16 cellular contexts compared by ENCODE assay signal in the genomic region with DNA sequence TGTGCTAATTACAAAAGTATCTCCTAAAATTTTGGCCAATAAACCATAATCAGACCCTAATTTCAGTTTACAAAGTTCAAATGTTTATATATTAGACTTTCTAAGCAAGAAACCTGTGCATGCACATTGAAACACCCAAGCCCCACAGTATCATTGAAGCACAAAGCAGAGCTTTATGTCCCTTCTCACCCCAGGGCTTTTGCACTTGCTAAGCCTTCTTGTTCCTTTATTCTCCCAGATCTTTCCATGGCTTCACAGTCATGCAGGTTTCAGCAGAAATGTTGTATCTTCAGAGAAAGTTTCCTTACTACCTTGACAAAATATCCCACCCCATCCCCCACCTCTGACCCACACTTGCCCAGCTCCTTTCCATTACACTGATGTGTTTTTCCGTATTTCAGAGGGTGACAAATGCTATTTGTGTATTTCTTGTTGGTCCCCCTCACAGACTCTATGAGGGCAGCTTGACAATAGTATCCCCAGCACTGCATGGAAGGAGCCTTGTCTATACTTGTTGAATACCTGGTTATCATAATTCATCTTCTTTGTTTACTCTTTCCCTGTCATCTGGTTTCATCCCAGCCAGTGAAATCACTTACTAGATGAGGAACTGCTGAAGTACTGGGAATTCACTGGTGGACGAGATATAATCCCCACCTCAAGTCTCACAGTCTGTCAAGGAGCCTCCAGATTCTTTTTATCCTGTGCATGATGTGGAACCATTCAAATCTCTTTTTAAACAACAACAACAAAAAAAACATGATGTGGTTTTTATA. TPM values are rescaled to one million over a fixed set of nuclear protein-coding genes. Genes with fewer than 3 reads are reported as not detected.
A peak's percentile ranks its signal among the peaks of the same experiment; 100 is the strongest.
DNase-seq lines count a peak whose midpoint lies in the region; TF ChIP-seq lines count a peak whose summit lies in the region.
"Had no signal": no experiment of that assay in that cellular context is flagged by ENCODE, and none has a peak within 500 bp of the region (broad histone marks: within the 10 kb centered on the region; RNA-seq: fewer than 3 reads in every experiment).

No MANE protein-coding gene starts in this region.

- H3K27ac Mint-ChIP-seq in activated CD4-positive, alpha-beta T cell treated with anti-CD3 and anti-CD28 coated beads, Interleukin-2, amount 10 ng/mL, durations not matched to agents 7 days and 5 days, result peak overlapping the region; percentile 39
- H3K27ac Mint-ChIP-seq: activated naive CD8-positive, alpha-beta T cell treated with anti-CD3 and anti-CD28 coated beads, Interleukin-2, amount 10 ng/mL, durations not matched to agents 7 days and 5 days had no signal

- H3K27me3 ChIP-seq in smooth muscle cell (ENCODE audit: low read depth), result no peaks in the 10 kb centered on the region
- H3K27me3 ChIP-seq: cardiac muscle cell had no signal

- DNase-seq in activated CD4-positive, alpha-beta T cell treated with anti-CD3 and anti-CD28 coated beads, Interleukin-2, amount 10 ng/mL, durations not matched to agents 7 days and 5 days, result no peak
- DNase-seq in activated CD4-positive, alpha-beta T cell treated with anti-CD3 and anti-CD28 coated beads, Interleukin-2, amount 50 U/mL, for 4 hours, result no peak
- DNase-seq in NCI-H69 (lab: John Stamatoyannopoulos, UW) (peak; percentile 19), coronary artery (ENCODE audit: low spot score) (no peak), smooth muscle cell (lab: John Stamatoyannopoulos, UW; ENCODE audit: unreplicated experiment) (no peak), NCI-H446 treated with DMSO at 0.1 percent for 48 hours (lab: John Stamatoyannopoulos, UW) (no peak), NCI-H2227 (lab: John Stamatoyannopoulos, UW; ENCODE audit: unreplicated experiment) (no peak), Kasumi-1 (lab: John Stamatoyannopoulos, UW) (no peak)
- DNase-seq: activated naive CD8-positive, alpha-beta T cell treated with anti-CD3 and anti-CD28 coated beads, Interleukin-2, amount 10 ng/mL, durations not matched to agents 7 days and 5 days; activated T-cell treated with anti-CD3 and anti-CD28 coated beads, Interleukin-2, amount 50 U/mL, for 24 hours; COR-L47; NCI-H1694; OCI-M1; stimulated activated naive CD8-positive, alpha-beta T cell treated with anti-CD3 and anti-CD28 coated beads, Interleukin-15, Interleukin-2, amounts not matched to agents 100 U/mL and 50 U/mL, for 24 hours had no signal

- peaks cover 4% of the 10 kb centered on the region for H3F3A ChIP-seq in smooth muscle cell (ENCODE audit: low read depth)

- no peaks in the 10 kb centered on the region for H3K9me3 ChIP-seq in smooth muscle cell (replicated peaks; ENCODE audit: low read depth)

- H3K36me3 Mint-ChIP-seq in activated CD4-positive, alpha-beta T cell treated with anti-CD3 and anti-CD28 coated beads, Interleukin-2, amount 10 ng/mL, durations not matched to agents 7 days and 5 days (ENCODE audit: low read depth), result peaks cover 34% of the 10 kb centered on the region

- no peak overlapping the region for H2AFZ ChIP-seq in smooth muscle cell (ENCODE audit: low read depth)

- H3K4me2 ChIP-seq in smooth muscle cell, result peak overlapping the region; percentile 35

- H3K36me3 ChIP-seq in smooth muscle cell (ENCODE audit: low read depth), result no peaks in the 10 kb centered on the region
- H3K36me3 ChIP-seq: cardiac muscle cell had no signal

- H4K20me1 ChIP-seq in smooth muscle cell (ENCODE audit: low read depth), result no peaks in the 10 kb centered on the region

- no peaks in the 10 kb centered on the region for H3K4me1 ChIP-seq in smooth muscle cell (ENCODE audit: low read depth)

- POLR2A ChIA-PET in activated CD4-positive, alpha-beta T cell treated with anti-CD3 and anti-CD28 coated beads, Interleukin-2, amount 10 ng/mL, durations not matched to agents 7 days and 5 days (lab: Charles Lee), result no interaction called here

- no peaks in the 10 kb centered on the region for H3K27me3 Mint-ChIP-seq in activated CD4-positive, alpha-beta T cell treated with anti-CD3 and anti-CD28 coated beads, Interleukin-2, amount 10 ng/mL, durations not matched to agents 7 days and 5 days
- H3K27me3 Mint-ChIP-seq: activated naive CD8-positive, alpha-beta T cell treated with anti-CD3 and anti-CD28 coated beads, Interleukin-2, amount 10 ng/mL, durations not matched to agents 7 days and 5 days; activated T-cell treated with anti-CD3 and anti-CD28 coated beads, Interleukin-2, amount 50 U/mL, for 24 hours had no signal

- H3K4me1 Mint-ChIP-seq in activated CD4-positive, alpha-beta T cell treated with anti-CD3 and anti-CD28 coated beads, Interleukin-2, amount 10 ng/mL, durations not matched to agents 7 days and 5 days, result peaks cover 68% of the 10 kb centered on the region
- H3K4me1 Mint-ChIP-seq: neural crest cell had no signal

- WGBS in smooth muscle cell (ENCODE audit: low lambda C conversion rate), result 62% methylated on average over 2 of the region's 2 CpGs

- no peak overlapping the region for H3K4me3 Mint-ChIP-seq in activated CD4-positive, alpha-beta T cell treated with anti-CD3 and anti-CD28 coated beads, Interleukin-2, amount 10 ng/mL, durations not matched to agents 7 days and 5 days
- H3K4me3 Mint-ChIP-seq: activated naive CD8-positive, alpha-beta T cell treated with anti-CD3 and anti-CD28 coated beads, Interleukin-2, amount 10 ng/mL, durations not matched to agents 7 days and 5 days; activated T-cell treated with anti-CD3 and anti-CD28 coated beads, Interleukin-2, amount 50 U/mL, for 24 hours; neural crest cell had no signal

- no peaks in the 10 kb centered on the region for H3K79me2 ChIP-seq in smooth muscle cell (ENCODE audit: low read depth)

- H3K9ac ChIP-seq in smooth muscle cell (ENCODE audit: low read depth), result no peak overlapping the region

- peak overlapping the region; percentile 24 for H3K27ac ChIP-seq in coronary artery
- H3K27ac ChIP-seq in smooth muscle cell (ENCODE audit: low read depth), result peak overlapping the region; percentile 49
- H3K27ac ChIP-seq: cardiac muscle cell had no signal

- TF ChIP-seq CTCF in coronary artery (IDR thresholded peaks at IDR 0.05) (no peak), smooth muscle cell (IDR thresholded peaks at IDR 0.05; ENCODE audit: borderline replicate concordance, insufficient read depth, poor library complexity, severe bottlenecking) (no peak)

- CTCF ChIA-PET in activated CD4-positive, alpha-beta T cell treated with anti-CD3 and anti-CD28 coated beads, Interleukin-2, amount 10 ng/mL, durations not matched to agents 7 days and 5 days (lab: Charles Lee), result interaction anchor here (0.7 kb wide), 1 partner anchor 9 kb away, joined by 3 read pairs; no protein-coding TSS in a partner anchor

- H3K4me3 ChIP-seq in coronary artery, result no peak overlapping the region
- H3K4me3 ChIP-seq in smooth muscle cell, result no peak overlapping the region
- H3K4me3 ChIP-seq: cardiac muscle cell had no signal

- H3K9me3 Mint-ChIP-seq in activated CD4-positive, alpha-beta T cell treated with anti-CD3 and anti-CD28 coated beads, Interleukin-2, amount 10 ng/mL, durations not matched to agents 7 days and 5 days, result peaks cover 17% of the 10 kb centered on the region

RNA-seq across cellular contexts. Expression of a gene that starts 24.0 kb away (rescaled TPM):
- total RNA-seq in activated CD4-positive, alpha-beta T cell treated with anti-CD3 and anti-CD28 coated beads, Interleukin-2, amount 10 ng/mL, durations not matched to agents 7 days and 5 days, result 10 to 100 TPM; 49.3 to 62.0 TPM
- total RNA-seq in smooth muscle cell, result 13.9 and 24.5 TPM in 2 replicates
- polyA plus RNA-seq in smooth muscle cell, result 10.4 and 13.3 TPM in 2 replicates
